In genomic region chr3:52240059-52240885, GRCh38 we compare ENCODE assay signal across 8 cellular contexts. TPM values are rescaled to one million over a fixed set of nuclear protein-coding genes. Genes with fewer than 3 reads are reported as not detected.
DNase-seq lines count a peak whose midpoint lies in the region; ATAC-seq and TF ChIP-seq lines count a peak whose summit lies in the region.

No MANE protein-coding gene starts in this region.

- no peak overlapping the region for H2AFZ ChIP-seq in mammary epithelial cell (ENCODE audit: low read depth, low read length)

- H3K27ac ChIP-seq in mammary epithelial cell (ENCODE audit: insufficient read depth, low read depth, low read length) = peak overlapping the region; percentile 48

- no peaks in the 10 kb centered on the region for H3K27me3 ChIP-seq in mammary epithelial cell (ENCODE audit: insufficient read depth, low read length)
- no peaks in the 10 kb centered on the region for H3K27me3 ChIP-seq in kidney epithelial cell (ENCODE audit: control insufficient read depth, insufficient read depth, low read length)

- H3K36me3 Mint-ChIP-seq in IgD-negative memory B cell (no peaks in the 10 kb centered on the region), T-cell (peaks cover 4% of the 10 kb centered on the region)

- H3K79me2 ChIP-seq in mammary epithelial cell (ENCODE audit: insufficient read depth, low read length) = peaks cover 38% of the 10 kb centered on the region

- BruUV-seq in mammary epithelial cell (replicated peaks; lab: Mats Ljungman, UMichigan) = no TSS peak

- intact Hi-C loops in mammary epithelial cell (cut with micrococcal nuclease) = loop anchor here (2.0 kb wide), 1 partner anchor 39 kb away; the partner anchor contains the start of gene WDR82

- dilution Hi-C loops in mammary epithelial cell (cut with HindIII; ENCODE audit: low sequenced_read_pairs) = no loop called here

- TF ChIP-seq CTCF in mammary epithelial cell (conservative IDR thresholded peaks at IDR 0.05 in 1 of 2, IDR thresholded peaks at IDR 0.05 in 1 of 2; ENCODE audit: extremely low read depth in 1 of 2, insufficient read depth in 1 of 2, low read depth in 1 of 2, low read length in 2 of 2) (peak in 1 of 2 donors; percentile 7), kidney epithelial cell (IDR thresholded peaks at IDR 0.05; ENCODE audit: insufficient read depth, low read length, poor library complexity, severe bottlenecking) (no peak)

- no peaks in the 10 kb centered on the region for H3K9me3 Mint-ChIP-seq in IgD-negative memory B cell
- H3K9me3 Mint-ChIP-seq in T-cell = no peaks in the 10 kb centered on the region

- H3K27me3 Mint-ChIP-seq in IgD-negative memory B cell (no peaks in the 10 kb centered on the region), T-cell (no peaks in the 10 kb centered on the region)

- peaks cover 54% of the 10 kb centered on the region for H3K4me1 ChIP-seq in mammary epithelial cell (ENCODE audit: insufficient read depth, low read length)

- no peaks in the 10 kb centered on the region for H3K9me3 ChIP-seq in mammary epithelial cell (replicated peaks; ENCODE audit: insufficient read depth, low read length)

- peak overlapping the region; percentile 3 for H3K9ac ChIP-seq in mammary epithelial cell (ENCODE audit: insufficient read depth, low read length)

- peaks cover 27 to 56% (median 43%) of the 10 kb centered on the region in 3 donors for H3K4me1 Mint-ChIP-seq in IgD-negative memory B cell
- peaks cover 81 to 87% (median 84%) of the 10 kb centered on the region in 3 donors for H3K4me1 Mint-ChIP-seq in T-cell

- DNase-seq in DMS 273 treated with DMSO at 0.1 percent for 48 hours (lab: John Stamatoyannopoulos, UW) (peak; percentile 83), T-cell (peak in 10 of 34 experiments; percentile 29 to 54 (median 42)), mammary epithelial cell (peak; percentile 79), kidney epithelial cell (ENCODE audit: low read depth) (peak; percentile 72)
- DNase-seq in stimulated activated CD4-positive, alpha-beta T cell treated with anti-CD3 and anti-CD28 coated beads, Interleukin-4, amount 100 ng/mL, for 24 hours = peak; percentile 70

- CTCF ChIA-PET in T-cell (lab: Charles Lee) (interaction anchor here (0.6 to 1.8 kb wide), 11 partner anchors 9 to 173 kb away, joined by 3 to 15 read pairs (median 4); partner anchors contain the start of gene WDR82 (in 1 of the 2)), mammary epithelial cell (lab: Charles Lee; ENCODE audit: low non-redundant PET) (no interaction called here)

- in situ Hi-C loops in mammary epithelial cell (cut with MboI; ENCODE audit: low sequenced_read_pairs in 2 of 2) = no loop called here

- ATAC-seq in T-cell (replicated peaks in 1 of 4) (peak in 2 of 4 experiments; percentile 10 to 17), HG02973 (IDR thresholded peaks at IDR 0.05; ENCODE audit: unreplicated experiment) (no peak), HG02870 (IDR thresholded peaks at IDR 0.05; ENCODE audit: unreplicated experiment) (no peak)

- H4K20me1 ChIP-seq in mammary epithelial cell (ENCODE audit: insufficient read depth, low read length) = no peaks in the 10 kb centered on the region

- POLR2A ChIA-PET in T-cell (lab: Charles Lee) = interaction anchor here in 1 of 2 donors (0.5 to 1.6 kb wide), 3 partner anchors 12 to 37 kb away, joined by 3 to 4 read pairs (median 4); no protein-coding TSS in a partner anchor

- H3K4me3 Mint-ChIP-seq in IgD-negative memory B cell = peak overlapping the region; percentile 91 to 100 (median 96)
- H3K4me3 Mint-ChIP-seq in T-cell = peak overlapping the region; percentile 91 to 98 (median 97)

- H3K27ac Mint-ChIP-seq in IgD-negative memory B cell (peak overlapping the region; percentile 78 to 97 (median 97)), T-cell (peak overlapping the region; percentile 89 to 91)

- H3K36me3 ChIP-seq in mammary epithelial cell (ENCODE audit: insufficient read depth, low read length) = no peaks in the 10 kb centered on the region
- H3K36me3 ChIP-seq in kidney epithelial cell (ENCODE audit: control insufficient read depth, insufficient read depth, low read length) = no peaks in the 10 kb centered on the region

- WGBS in mammary epithelial cell (ENCODE audit: low coverage, missing lambda C conversion rate) = 100% methylated on average over 1 of the region's 1 CpG

- peak overlapping the region; percentile 91 for H3K4me2 ChIP-seq in mammary epithelial cell (ENCODE audit: insufficient read depth, low read depth, low read length)

- H3K4me3 ChIP-seq in mammary epithelial cell (replicated peaks in 1 of 3; ENCODE audit: insufficient read depth in 1 of 3, low read depth in 2 of 3, low read length in 3 of 3) = peak overlapping the region in 2 of 3 experiments; percentile 51 to 99
- H3K4me3 ChIP-seq in kidney epithelial cell (ENCODE audit: low read depth, low read length) = no peak overlapping the region

RNA-seq across cellular contexts. Expression of gene TWF2, which starts 1.3 kb away (rescaled TPM):
- polyA plus RNA-seq in IgD-negative memory B cell (108 TPM), mammary epithelial cell (137 TPM)
- total RNA-seq in T-cell (10 to 100 TPM; 49.8 to 99.9 (median 88.3) TPM), mammary epithelial cell (10 to 100 TPM; 67.8 to 96.2 TPM), kidney epithelial cell (159 and 194 TPM in 2 replicates)
- 179 TPM for polyA minus RNA-seq in mammary epithelial cell

RNA-seq across cellular contexts. Expression of gene PPM1M, which starts 5.3 kb away (rescaled TPM):
- polyA plus RNA-seq in IgD-negative memory B cell = 51.3 TPM
- total RNA-seq in T-cell = 10 to 100 TPM; 63.4 to 78.1 (median 73.4) TPM
- total RNA-seq in mammary epithelial cell = 1 to 10 TPM; 4.8 to 8.7 TPM
- polyA plus RNA-seq in mammary epithelial cell = 4.3 TPM
- polyA minus RNA-seq in mammary epithelial cell = not detected
- 6.1 and 8.8 TPM in 2 replicates for total RNA-seq in kidney epithelial cell

RNA-seq across cellular contexts. Expression of gene TLR9, which starts 14.8 kb away (rescaled TPM):
- 10.4 TPM for polyA plus RNA-seq in IgD-negative memory B cell
- total RNA-seq in T-cell = 1 to 10 TPM in 3 of 5 donors, under 1 TPM in 1, not detected in 1; 0.54 to 2.9 (median 2.1) TPM
- total RNA-seq in mammary epithelial cell = not detected
- not detected for polyA plus RNA-seq in mammary epithelial cell
- polyA minus RNA-seq in mammary epithelial cell = not detected
- total RNA-seq in kidney epithelial cell = not detected in 2 replicates

RNA-seq across cellular contexts. Expression of gene WDR82, which starts 38.2 kb away (rescaled TPM):
- polyA plus RNA-seq in IgD-negative memory B cell (55.0 TPM), mammary epithelial cell (52.7 TPM)
- total RNA-seq in T-cell (100 to 1,000 TPM; 119 to 159 (median 154) TPM), mammary epithelial cell (10 to 100 TPM; 54.3 to 59.8 TPM), kidney epithelial cell (47.6 and 49.0 TPM in 2 replicates)
- polyA minus RNA-seq in mammary epithelial cell = 57.3 TPM

RNA-seq across cellular contexts. Expression of gene ALAS1, which starts 42.3 kb away (rescaled TPM):
- polyA plus RNA-seq in IgD-negative memory B cell = 24.8 TPM
- 10 to 100 TPM; 12.2 to 32.7 (median 27.1) TPM for total RNA-seq in T-cell
- total RNA-seq in mammary epithelial cell = 10 to 100 TPM; 24.2 to 39.2 TPM
- 49.2 TPM for polyA plus RNA-seq in mammary epithelial cell
- 34.0 TPM for polyA minus RNA-seq in mammary epithelial cell
- 47.5 and 54.2 TPM in 2 replicates for total RNA-seq in kidney epithelial cell
